Comparison of ENCODE assay signal across 25 cellular contexts in the genomic region with DNA sequence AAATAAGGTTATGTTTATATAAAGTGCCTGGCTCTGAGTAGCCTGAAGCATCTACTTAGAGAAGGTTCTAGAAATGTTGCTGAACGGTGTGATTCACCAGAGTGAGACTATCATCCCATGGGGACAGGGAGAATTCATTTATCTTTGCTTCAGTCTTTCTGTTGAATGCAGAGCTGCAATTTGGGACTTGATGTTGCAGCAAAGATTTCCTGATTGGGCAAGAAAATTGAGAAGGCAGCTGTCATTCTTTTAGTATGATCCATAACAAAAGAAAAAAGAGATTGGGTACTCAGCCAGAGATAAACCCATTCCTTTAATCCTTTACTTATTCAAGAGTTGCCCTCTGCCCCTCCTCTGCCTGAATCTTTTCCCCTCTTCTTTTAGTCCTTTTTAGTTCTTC.
"Had no signal": no experiment of that assay in that cellular context is flagged by ENCODE, and none has a peak within 500 bp of the region (broad histone marks: within the 10 kb centered on the region; RNA-seq: fewer than 3 reads in every experiment).

No MANE protein-coding gene starts in this region.

- H3K27me3 Mint-ChIP-seq: stimulated activated naive CD8-positive, alpha-beta T cell treated with anti-CD3 and anti-CD28 coated beads, Interleukin-15, amount 100 ng/mL, for 72 hours had no signal

- H3K9me3 ChIP-seq: ascending aorta, left lung, prostate gland, suprapubic skin, transverse colon, vagina had no signal

- H3K27ac Mint-ChIP-seq: activated naive CD4-positive, alpha-beta T cell treated with anti-CD3 and anti-CD28 coated beads for 36 hours; nephron; stimulated activated naive CD8-positive, alpha-beta T cell treated with anti-CD3 and anti-CD28 coated beads, Interleukin-15, amount 100 ng/mL, for 72 hours had no signal

- DNase-seq: activated CD4-positive, alpha-beta T cell treated with anti-CD3 and anti-CD28 coated beads, Interleukin-2, amount 50 U/mL, for 1 hour; activated CD8-positive, alpha-beta memory T cell treated with anti-CD3 and anti-CD28 coated beads, Interleukin-2, amount 50 U/mL, for 4 hours; activated naive CD4-positive, alpha-beta T cell treated with anti-CD3 and anti-CD28 coated beads for 36 hours; activated T-cell treated with anti-CD3 and anti-CD28 coated beads, Interleukin-2, amount 50 U/mL, for 4 hours; cortex of kidney; effector memory CD4-positive, alpha-beta T cell; foreskin melanocyte; head of caudate nucleus; kidney; left lung; midbrain; occipital lobe; right cardiac atrium; small intestine; stimulated activated CD4-positive, alpha-beta T cell treated with anti-CD3 and anti-CD28 coated beads, Interleukin-15, amount 100 ng/mL, for 24 hours; stimulated activated CD4-positive, alpha-beta T cell treated with anti-CD3 and anti-CD28 coated beads, Interleukin-2, amount 100 ng/mL, for 48 hours; stimulated activated naive CD8-positive, alpha-beta T cell treated with anti-CD3 and anti-CD28 coated beads, Interleukin-15, amount 100 ng/mL, for 72 hours; T1000; transverse colon had no signal

- H3K27ac ChIP-seq: ascending aorta, left lung, prostate gland, suprapubic skin, transverse colon, vagina had no signal

- H3K4me1 ChIP-seq: ascending aorta, left lung, prostate gland, suprapubic skin, transverse colon had no signal

- ATAC-seq: activated CD4-positive, CD25-positive, alpha-beta regulatory T cell treated with anti-CD3 and anti-CD28 coated beads, Interleukin-2, amount 50 U/mL, for 24 hours; activated T-cell treated with anti-CD3 and anti-CD28 coated beads, Interleukin-2, amount 50 U/mL, for 4 hours; left lung; right cardiac atrium; stimulated activated naive CD8-positive, alpha-beta T cell treated with anti-CD3 and anti-CD28 coated beads, Interleukin-15, amount 100 ng/mL, for 72 hours had no signal

- H3K9me3 Mint-ChIP-seq: activated naive CD4-positive, alpha-beta T cell treated with anti-CD3 and anti-CD28 coated beads for 36 hours; nephron; stimulated activated naive CD8-positive, alpha-beta T cell treated with anti-CD3 and anti-CD28 coated beads, Interleukin-15, amount 100 ng/mL, for 72 hours had no signal

- H3K4me1 Mint-ChIP-seq: nephron; stimulated activated naive CD8-positive, alpha-beta T cell treated with anti-CD3 and anti-CD28 coated beads, Interleukin-15, amount 100 ng/mL, for 72 hours had no signal

- H3K36me3 ChIP-seq: ascending aorta, left lung, prostate gland, suprapubic skin, transverse colon, vagina had no signal

- H3K4me3 Mint-ChIP-seq: activated naive CD4-positive, alpha-beta T cell treated with anti-CD3 and anti-CD28 coated beads for 36 hours; activated T-cell treated with anti-CD3 and anti-CD28 coated beads, Interleukin-2, amount 50 U/mL, for 4 hours; nephron; stimulated activated naive CD8-positive, alpha-beta T cell treated with anti-CD3 and anti-CD28 coated beads, Interleukin-15, amount 100 ng/mL, for 72 hours had no signal

- H3K4me3 ChIP-seq: ascending aorta, left lung, prostate gland, suprapubic skin, transverse colon, vagina had no signal

- H3K27me3 ChIP-seq: ascending aorta, left lung, suprapubic skin, transverse colon, vagina had no signal
